ENCODE assay signal across 1 cellular context in genomic region chr22:45309422-45310227, GRCh38.
TF ChIP-seq lines count a peak whose summit lies in the region.

Gene FAM118A, plus strand, starts transcription at chr22:45309934. Its CDS starts 12,446 bp downstream, at chr22:45322380.

TF ChIP-seq in HCT116, 20 proteins besides CTCF, POLR2A, EP300 and RAD21 (continued from another document):
- TF ChIP-seq MAX (IDR thresholded peaks at IDR 0.05) (peak; percentile 79), CBX3 (IDR thresholded peaks at IDR 0.05; ENCODE audit: low read depth) (no peak)
